Comparison of ENCODE assay signal across 23 cellular contexts in the genomic region with DNA sequence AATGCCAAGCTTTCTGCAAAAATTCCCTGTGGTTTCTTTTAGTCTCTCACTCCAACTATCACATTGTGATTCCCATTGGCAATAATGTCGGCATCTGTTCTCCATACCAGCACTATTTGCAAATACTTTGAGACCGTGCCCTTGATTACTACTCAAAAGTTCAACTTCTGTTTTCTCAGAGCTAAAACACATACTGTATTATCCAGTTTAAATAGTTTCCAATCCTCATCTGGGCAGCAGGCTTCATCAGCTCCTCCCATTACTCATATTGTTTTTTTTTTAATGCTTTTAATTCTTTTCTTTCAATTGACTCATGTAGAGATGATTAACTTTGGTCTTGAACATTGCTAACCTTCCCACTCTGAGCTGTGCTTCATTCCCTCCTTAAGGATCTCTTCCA.
DNase-seq lines count a peak whose midpoint lies in the region; ATAC-seq and TF ChIP-seq lines count a peak whose summit lies in the region.
"Had no signal": no experiment of that assay in that cellular context is flagged by ENCODE, and none has a peak within 500 bp of the region (broad histone marks: within the 10 kb centered on the region; RNA-seq: fewer than 3 reads in every experiment).

No MANE protein-coding gene starts in this region.

- H3K4me3 ChIP-seq in kidney epithelial cell (ENCODE audit: low read depth, low read length) = no peak overlapping the region
- H3K4me3 ChIP-seq: cardiac muscle cell, mucosa of descending colon, SJSA1 had no signal

- H3K9me3 Mint-ChIP-seq in chondrocyte (ENCODE audit: low read depth) = no peaks in the 10 kb centered on the region
- H3K9me3 Mint-ChIP-seq: activated T-helper 2 cell treated with anti-CD3 and anti-CD28 coated beads, Interferon-gamma antibody, Interleukin-2, Interleukin-4, amounts not matched to agents 10 μg/mL and 5 μg/mL and 100 μg/mL, durations not matched to agents 14 hours and 24 hours and 36 hours had no signal

- peak; percentile 58 for DNase-seq in AG09319 (ENCODE audit: extremely low read depth, low read depth)
- peak; percentile 23 for DNase-seq in HCEC 1CT
- DNase-seq in chondrocyte (ENCODE audit: low spot score) = no peak
- peak; percentile 47 for DNase-seq in kidney epithelial cell (ENCODE audit: low read depth)
- DNase-seq in NCI-H146 treated with DMSO at 0.1 percent for 48 hours (lab: John Stamatoyannopoulos, UW; ENCODE audit: unreplicated experiment) = no peak
- DNase-seq: activated CD4-positive, alpha-beta T cell treated with anti-CD3 and anti-CD28 coated beads for 48 hours; activated naive CD8-positive, alpha-beta T cell treated with anti-CD3 and anti-CD28 coated beads for 36 hours; dermis blood vessel endothelial cell; left ventricle myocardium superior; MM.1S; mucosa of descending colon; NCI-H1930; NK-92 treated with Interleukin-12 subunit alpha and Interleukin-12 subunit beta, amount 100 ng/mL, for 24 hours; stimulated activated CD4-positive, alpha-beta T cell treated with anti-CD3 and anti-CD28 coated beads, Interleukin-1b, Interleukin-23, amount 100 ng/mL, for 48 hours; stimulated activated naive B cell treated with anti-CD40 and anti-IgM and Interleukin-4, amounts not matched to agents 10 μg/mL and 1 μg/mL and 100 μg/mL, for 72 hours had no signal

- H3K27me3 ChIP-seq in kidney epithelial cell (ENCODE audit: control insufficient read depth, insufficient read depth, low read length) = no peaks in the 10 kb centered on the region
- H3K27me3 ChIP-seq: cardiac muscle cell, SJSA1 had no signal

- H3K27ac Mint-ChIP-seq in chondrocyte (ENCODE audit: unreplicated experiment) = peak overlapping the region; percentile 10
- H3K27ac Mint-ChIP-seq: activated naive CD8-positive, alpha-beta T cell treated with anti-CD3 and anti-CD28 coated beads for 36 hours; activated T-helper 2 cell treated with anti-CD3 and anti-CD28 coated beads, Interferon-gamma antibody, Interleukin-2, Interleukin-4, amounts not matched to agents 10 μg/mL and 5 μg/mL and 100 μg/mL, durations not matched to agents 14 hours and 24 hours and 36 hours; progenitor cell of endocrine pancreas; stimulated activated naive B cell treated with anti-CD40 and anti-IgM and Interleukin-4, amounts not matched to agents 10 μg/mL and 1 μg/mL and 100 μg/mL, for 72 hours had no signal

- H3K4me3 Mint-ChIP-seq in chondrocyte (ENCODE audit: unreplicated experiment) = no peak overlapping the region
- H3K4me3 Mint-ChIP-seq: activated naive CD8-positive, alpha-beta T cell treated with anti-CD3 and anti-CD28 coated beads for 36 hours; stimulated activated naive B cell treated with anti-CD40 and anti-IgM and Interleukin-4, amounts not matched to agents 10 μg/mL and 1 μg/mL and 100 μg/mL, for 72 hours had no signal

- TF ChIP-seq CTCF in AG09319 (IDR thresholded peaks at IDR 0.05; ENCODE audit: low read depth, low read length) = no peak
- TF ChIP-seq CTCF in chondrocyte (IDR thresholded peaks at IDR 0.05) = no peak
- no peak for TF ChIP-seq CTCF in kidney epithelial cell (IDR thresholded peaks at IDR 0.05; ENCODE audit: insufficient read depth, low read length, poor library complexity, severe bottlenecking)

- H3K36me3 Mint-ChIP-seq in chondrocyte (ENCODE audit: low read depth) = peaks cover 4% of the 10 kb centered on the region

- ATAC-seq in GM19328 (IDR thresholded peaks at IDR 0.05; ENCODE audit: unreplicated experiment) (no peak), HG02763 (IDR thresholded peaks at IDR 0.05; ENCODE audit: unreplicated experiment) (no peak), GM18867 (IDR thresholded peaks at IDR 0.05; ENCODE audit: unreplicated experiment) (no peak)
- ATAC-seq: left ventricle myocardium superior; mucosa of descending colon; Panc1; stimulated activated naive B cell treated with anti-CD40 and anti-IgM and Interleukin-4, amounts not matched to agents 10 μg/mL and 1 μg/mL and 100 μg/mL, for 72 hours had no signal

- H3K27me3 Mint-ChIP-seq in chondrocyte (ENCODE audit: low read depth) = no peaks in the 10 kb centered on the region
- H3K27me3 Mint-ChIP-seq: activated naive CD8-positive, alpha-beta T cell treated with anti-CD3 and anti-CD28 coated beads for 36 hours; progenitor cell of endocrine pancreas; stimulated activated naive B cell treated with anti-CD40 and anti-IgM and Interleukin-4, amounts not matched to agents 10 μg/mL and 1 μg/mL and 100 μg/mL, for 72 hours had no signal

- H3K4me1 Mint-ChIP-seq in chondrocyte (ENCODE audit: low read depth) = peaks cover 15% of the 10 kb centered on the region
- H3K4me1 Mint-ChIP-seq: activated naive CD8-positive, alpha-beta T cell treated with anti-CD3 and anti-CD28 coated beads for 36 hours had no signal

- no peaks in the 10 kb centered on the region for H3K36me3 ChIP-seq in kidney epithelial cell (ENCODE audit: control insufficient read depth, insufficient read depth, low read length)
- H3K36me3 ChIP-seq: cardiac muscle cell, SJSA1 had no signal

Comparison
In these comparisons a context has a peak if more than half of its experiments do, and no peak if none do; other contexts are left out.
1. DNase-seq: peak in AG09319 (single experiment), HCEC 1CT (single experiment) and kidney epithelial cell (single experiment); none in chondrocyte (single experiment) and NCI-H146 treated with DMSO at 0.1 percent for 48 hours (single experiment).